8 cellular contexts compared by ENCODE assay signal in the genomic region with DNA sequence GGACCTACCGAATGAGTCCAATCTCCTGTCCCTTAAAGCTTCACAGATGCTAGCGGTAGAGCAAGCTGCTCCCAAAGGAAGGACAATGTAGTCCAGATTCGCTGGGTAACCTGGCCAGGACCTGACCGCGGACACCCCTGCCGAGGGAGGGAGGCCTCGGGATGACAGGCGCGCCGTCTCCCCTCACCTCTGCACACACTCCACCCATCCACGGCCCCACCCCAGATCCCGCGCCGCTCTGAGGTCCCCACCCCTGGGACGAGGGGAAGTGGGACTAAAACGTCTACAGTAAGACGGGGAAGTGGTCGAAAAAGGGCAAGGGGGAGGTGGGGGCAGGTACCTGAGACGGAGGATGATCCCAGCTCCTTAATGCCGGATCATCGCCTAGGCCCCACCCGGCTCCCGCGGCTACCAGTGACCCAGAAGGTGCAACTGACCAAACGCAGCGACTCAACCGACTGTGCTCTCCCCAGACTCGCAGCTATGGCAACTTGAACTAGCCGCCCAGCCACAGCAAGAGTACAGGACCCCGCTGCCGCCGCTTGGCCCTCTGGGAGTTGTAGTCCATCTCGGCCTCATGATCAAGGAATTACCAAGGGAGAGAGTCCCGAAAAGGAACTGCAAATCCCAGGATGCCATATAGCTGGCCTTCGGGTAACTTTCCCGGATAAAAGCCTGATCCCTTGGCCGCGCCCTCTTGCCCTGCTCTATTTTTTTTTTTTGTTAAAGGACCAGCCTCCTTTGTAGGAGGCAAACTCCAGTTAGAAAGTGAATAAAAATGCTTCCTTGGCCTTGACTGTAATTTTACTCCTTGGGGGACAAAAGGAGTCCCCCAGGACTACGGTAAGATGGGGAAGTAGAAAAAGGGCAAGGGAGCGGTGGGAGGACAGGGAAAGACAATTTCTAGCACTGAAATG. TPM values are rescaled to one million over a fixed set of nuclear protein-coding genes. Genes with fewer than 3 reads are reported as not detected.
DNase-seq lines count a peak whose midpoint lies in the region; TF ChIP-seq lines count a peak whose summit lies in the region.

A gene (minus strand): TSS at position 498 of the 917 bp plus-strand sequence.

- no peaks in the 10 kb centered on the region for H3F3A ChIP-seq in MM.1S (ENCODE audit: insufficient read depth, low read length)

- intact Hi-C loops in stomach (cut with DNase I; ENCODE audit: low total_unique reads), result no loop called here

- peak within 1 kb of the TSS; percentile 78 for H2AFZ ChIP-seq in MM.1S (ENCODE audit: low read length)

- TF ChIP-seq CTCF in MM.1S (IDR thresholded peaks at IDR 0.05; ENCODE audit: low read length) (no peak), foreskin fibroblast (IDR thresholded peaks at IDR 0.05; ENCODE audit: low read depth, low read length) (no peak), neural crest cell (conservative IDR thresholded peaks at IDR 0.05) (no peak), stomach (IDR thresholded peaks at IDR 0.05) (peak in 1 of 7 experiments; percentile 15)

- peak within 1 kb of the TSS; percentile 96 for H3K27ac Mint-ChIP-seq in neural crest cell (ENCODE audit: unreplicated experiment)

- H3K27me3 ChIP-seq in MM.1S (replicated peaks; ENCODE audit: insufficient read depth, low read length) (no peaks in the 10 kb centered on the region), SJCRH30 (no peaks in the 10 kb centered on the region), stomach (peaks cover 0 to 1% (median 0%) of the 10 kb centered on the region in 3 donors)

- DNase-seq in GDM1 (lab: John Stamatoyannopoulos, UW), result peak; percentile 90
- peak; percentile 98 for DNase-seq in HCEC 1CT
- peak; percentile 90 for DNase-seq in MM.1S
- DNase-seq in SJCRH30, result peak; percentile 96 to 97
- DNase-seq in activated gamma-delta T cell treated with Interleukin-2 at 50 U/mL for 16 hours, result peak; percentile 81
- DNase-seq in foreskin fibroblast, result peak; percentile 95 to 98
- DNase-seq in neural crest cell (ENCODE audit: low read depth, low spot score), result peak; percentile 86
- peak; percentile 93 for DNase-seq in stomach

- H3K79me2 ChIP-seq in MM.1S (ENCODE audit: low read length), result peaks cover 16% of the 10 kb centered on the region

- H3K4me2 ChIP-seq in MM.1S (ENCODE audit: low read depth, low read length), result peak within 1 kb of the TSS; percentile 77

- peaks cover 20% of the 10 kb centered on the region for H3K4me1 Mint-ChIP-seq in neural crest cell

- peaks cover 3% of the 10 kb centered on the region for H3K27me3 Mint-ChIP-seq in neural crest cell (ENCODE audit: low read depth)

- H3K4me1 ChIP-seq in MM.1S (ENCODE audit: low read length), result no peaks in the 10 kb centered on the region
- H3K4me1 ChIP-seq in SJCRH30, result peaks cover 11% of the 10 kb centered on the region; the same call in 1 of the 2 replicates
- peaks cover 0 to 23% (median 11%) of the 10 kb centered on the region in 4 donors for H3K4me1 ChIP-seq in stomach

- no peaks in the 10 kb centered on the region for H3K36me3 Mint-ChIP-seq in neural crest cell (ENCODE audit: low read depth)

- no peaks in the 10 kb centered on the region for H3K36me3 ChIP-seq in MM.1S (replicated peaks; ENCODE audit: insufficient read depth, low read length)
- no peaks in the 10 kb centered on the region for H3K36me3 ChIP-seq in SJCRH30
- no peaks in the 10 kb centered on the region for H3K36me3 ChIP-seq in stomach

- TF ChIP-seq EP300 in stomach (IDR thresholded peaks at IDR 0.05), result no peak

- TF ChIP-seq POLR2A in stomach (IDR thresholded peaks at IDR 0.05), result no peak

- H3K4me3 ChIP-seq in MM.1S (ENCODE audit: low read length) (peak within 1 kb of the TSS; percentile 74), SJCRH30 (peak within 1 kb of the TSS; percentile 75), foreskin fibroblast (ENCODE audit: low read depth in 1 of 2, low read length in 2 of 2) (peak within 1 kb of the TSS; percentile 69 to 89), stomach (peak within 1 kb of the TSS; percentile 74 to 88 (median 76))

- H3K27ac ChIP-seq in MM.1S (ENCODE audit: low read length) (peak within 1 kb of the TSS; percentile 63; the same call in 1 of the 2 replicates), SJCRH30 (peak within 1 kb of the TSS; percentile 44), stomach (peak within 1 kb of the TSS; percentile 12 to 74 (median 52))

- peak within 1 kb of the TSS; percentile 98 for H3K4me3 Mint-ChIP-seq in neural crest cell

- H3K9me3 ChIP-seq in MM.1S (replicated peaks; ENCODE audit: insufficient read depth, low read length), result no peaks in the 10 kb centered on the region
- H3K9me3 ChIP-seq in SJCRH30 (replicated peaks), result no peaks in the 10 kb centered on the region
- H3K9me3 ChIP-seq in stomach, result no peaks in the 10 kb centered on the region

- H3K9ac ChIP-seq in MM.1S (ENCODE audit: low read length), result peak within 1 kb of the TSS; percentile 71

- H3K9me2 ChIP-seq in MM.1S (replicated peaks; ENCODE audit: insufficient read depth, low read length), result no peaks in the 10 kb centered on the region

- H3K9me3 Mint-ChIP-seq in neural crest cell, result no peaks in the 10 kb centered on the region

- no peaks in the 10 kb centered on the region for H4K20me1 ChIP-seq in MM.1S (ENCODE audit: insufficient read depth, low read length)

- 1 to 2% (median 1%) methylated on average over 31 to 40 of the region's 40 CpGs for WGBS in stomach, 5 donors

RNA-seq across cellular contexts. Expression of the gene that starts here (rescaled TPM):
- total RNA-seq in SJCRH30 (2014; rRNA removed; shearing (Covaris generic)), result 14.3 and 19.0 TPM in 2 replicates
- 25.8 and 30.7 TPM in 2 replicates for total RNA-seq in neural crest cell
- 100 to 1,000 TPM in 1 of 5 donors, 10 to 100 TPM in 1, 1 to 10 TPM in 3; 1.2 to 240 (median 7.7) TPM for total RNA-seq in stomach
- 1 to 10 TPM; 1.1 to 3.5 (median 1.5) TPM for polyA plus RNA-seq in stomach

Comparison
In these comparisons a context has a peak if more than half of its experiments do, and no peak if none do; other contexts are left out.
1. Peak in every context shown above with its lines: DNase-seq, H3K4me3 ChIP-seq and H3K27ac ChIP-seq.